In genomic region chr1:9443913-9444445, GRCh38 we compare ENCODE assay signal across 12 cellular contexts.
DNase-seq lines count a peak whose midpoint lies in the region; ATAC-seq and TF ChIP-seq lines count a peak whose summit lies in the region.
"Had no signal": no experiment of that assay in that cellular context is flagged by ENCODE, and none has a peak within 500 bp of the region (broad histone marks: within the 10 kb centered on the region; RNA-seq: fewer than 3 reads in every experiment).

No MANE protein-coding gene starts in this region.

- peak; percentile 27 to 47 for DNase-seq in cardiac muscle cell (ENCODE audit: low read depth in 1 of 2, low spot score in 1 of 2)
- DNase-seq in Right ventricle myocardium superior: no peak
- no peak for DNase-seq in esophagus squamous epithelium (lab: John Stamatoyannopoulos, UW)
- no peak for DNase-seq in omental fat pad (ENCODE audit: low spot score)
- DNase-seq in uterus: no peak
- no peak for DNase-seq in A172 (ENCODE audit: low spot score)
- no peak for DNase-seq in NCI-H2196 treated with DMSO at 0.1 percent for 48 hours (lab: John Stamatoyannopoulos, UW; ENCODE audit: unreplicated experiment)
- DNase-seq: activated CD4-positive, alpha-beta T cell treated with anti-CD3 and anti-CD28 coated beads for 36 hours; SHP77; spleen had no signal

- 15 to 34% methylated on average over 12 to 14 of the region's 14 CpGs for WGBS in esophagus squamous epithelium, 2 donors

- peak overlapping the region; percentile 81 for H3K27ac ChIP-seq in cardiac muscle cell
- H3K27ac ChIP-seq in esophagus squamous epithelium: peak overlapping the region in 3 of 4 donors; percentile 4 to 49 (median 21)
- peak overlapping the region; percentile 40 to 66 for H3K27ac ChIP-seq in uterus
- H3K27ac ChIP-seq: spleen had no signal

- no peak for ATAC-seq in Right ventricle myocardium superior (ENCODE audit: poor library complexity)
- ATAC-seq in omental fat pad (ENCODE audit: low FRiP score): peak; percentile 66
- no peak for ATAC-seq in HG03354 (IDR thresholded peaks at IDR 0.05; ENCODE audit: poor library complexity, severe bottlenecking, unreplicated experiment)
- ATAC-seq: activated CD4-positive, alpha-beta T cell treated with anti-CD3 and anti-CD28 coated beads for 36 hours; activated T-helper 17 cell treated with anti-CD3 and anti-CD28 coated beads, Interleukin-2, amount 50 U/mL, for 72 hours had no signal

- H3K9me3 ChIP-seq in cardiac muscle cell (ENCODE audit: low read depth) (no peaks in the 10 kb centered on the region), esophagus squamous epithelium (no peaks in the 10 kb centered on the region), uterus (no peaks in the 10 kb centered on the region)
- H3K9me3 ChIP-seq: spleen had no signal

- H3K4me1 ChIP-seq in cardiac muscle cell (ENCODE audit: low read depth): peaks cover 41% of the 10 kb centered on the region
- H3K4me1 ChIP-seq in esophagus squamous epithelium: peaks cover 9 to 56% (median 22%) of the 10 kb centered on the region in 3 donors
- H3K4me1 ChIP-seq in uterus: peaks cover 2 to 11% of the 10 kb centered on the region in 2 donors

- H3K36me3 ChIP-seq in cardiac muscle cell (no peaks in the 10 kb centered on the region), esophagus squamous epithelium (no peaks in the 10 kb centered on the region), uterus (no peaks in the 10 kb centered on the region)
- H3K36me3 ChIP-seq: spleen had no signal

- H3K27me3 ChIP-seq in cardiac muscle cell (no peaks in the 10 kb centered on the region), esophagus squamous epithelium (no peaks in the 10 kb centered on the region), uterus (no peaks in the 10 kb centered on the region)

- TF ChIP-seq POLR2A in esophagus squamous epithelium (IDR thresholded peaks at IDR 0.05) (no peak), uterus (IDR thresholded peaks at IDR 0.05) (no peak)

- H3K4me3 ChIP-seq in cardiac muscle cell (no peak overlapping the region), esophagus squamous epithelium (no peak overlapping the region), uterus (no peak overlapping the region)
- H3K4me3 ChIP-seq: spleen had no signal

- intact Hi-C loops in Right ventricle myocardium superior (cut with DNase I): no loop called here
- intact Hi-C loops in esophagus squamous epithelium (cut with DNase I): no loop called here
- intact Hi-C loops in uterus (cut with DNase I; ENCODE audit: low total_unique reads): no loop called here

- TF ChIP-seq CTCF in cardiac muscle cell (IDR thresholded peaks at IDR 0.05; ENCODE audit: low read depth, low read length) (no peak), esophagus squamous epithelium (IDR thresholded peaks at IDR 0.05) (no peak), omental fat pad (IDR thresholded peaks at IDR 0.05) (no peak), uterus (IDR thresholded peaks at IDR 0.05) (no peak)

Comparison
In these comparisons a context has a peak if more than half of its experiments do, and no peak if none do; other contexts are left out.
1. DNase-seq: peak in cardiac muscle cell (2 of 2); none in Right ventricle myocardium superior (single experiment), esophagus squamous epithelium (single experiment), omental fat pad (single experiment), uterus (0 of 2), A172 (single experiment) and NCI-H2196 treated with DMSO at 0.1 percent for 48 hours (single experiment).
2. H3K27ac ChIP-seq: peak in every context shown above with its lines; median percentile 81 in cardiac muscle cell; 53 in uterus; 21 in esophagus squamous epithelium.